In genomic region chr17:49204521-49204920, GRCh38 we compare ENCODE assay signal across 24 cellular contexts. TPM values are rescaled to one million over a fixed set of nuclear protein-coding genes. Genes with fewer than 3 reads are reported as not detected.
"Had no signal": no experiment of that assay in that cellular context is flagged by ENCODE, and none has a peak within 500 bp of the region (broad histone marks: within the 10 kb centered on the region; RNA-seq: fewer than 3 reads in every experiment).

No MANE protein-coding gene starts in this region.

- H3K9me3 Mint-ChIP-seq: activated CD4-positive, alpha-beta memory T cell treated with anti-CD3 and anti-CD28 coated beads, Interleukin-2, amount 10 ng/mL, durations not matched to agents 7 days and 5 days; activated naive CD8-positive, alpha-beta T cell treated with anti-CD3 and anti-CD28 coated beads, Interleukin-2, amount 10 ng/mL, durations not matched to agents 7 days and 5 days; immature natural killer cell; memory B cell; naive thymus-derived CD4-positive, alpha-beta T cell had no signal

- FAIRE-seq: frontal cortex had no signal

- DNase-seq: activated CD4-positive, alpha-beta memory T cell treated with anti-CD3 and anti-CD28 coated beads, Interleukin-2, amount 10 ng/mL, durations not matched to agents 7 days and 5 days; activated CD4-positive, alpha-beta T cell treated with anti-CD3 and anti-CD28 coated beads for 48 hours; activated CD4-positive, CD25-positive, alpha-beta regulatory T cell; activated CD8-positive, alpha-beta memory T cell treated with anti-CD3 and anti-CD28 coated beads, Interleukin-2, amount 10 ng/mL, durations not matched to agents 7 days and 5 days; activated naive CD4-positive, alpha-beta T cell; activated naive CD8-positive, alpha-beta T cell treated with anti-CD3 and anti-CD28 coated beads, Interleukin-2, amount 10 ng/mL, durations not matched to agents 7 days and 5 days; amygdala; dermis blood vessel endothelial cell; effector memory CD4-positive, alpha-beta T cell; heart left ventricle; immature natural killer cell; naive thymus-derived CD4-positive, alpha-beta T cell; ovary; stimulated activated naive CD4-positive, alpha-beta T cell; T1000; upper lobe of right lung had no signal

- H3K27me3 ChIP-seq: ovary had no signal

- H3K36me3 ChIP-seq: cardiac muscle cell, heart left ventricle, ovary, upper lobe of right lung had no signal

- H3K27ac ChIP-seq: cardiac muscle cell, epithelial cell of prostate, heart left ventricle, ovary, upper lobe of right lung had no signal

- H3K4me3 Mint-ChIP-seq: activated CD4-positive, alpha-beta memory T cell treated with anti-CD3 and anti-CD28 coated beads, Interleukin-2, amount 10 ng/mL, durations not matched to agents 7 days and 5 days; activated CD8-positive, alpha-beta memory T cell treated with anti-CD3 and anti-CD28 coated beads, Interleukin-2, amount 10 ng/mL, durations not matched to agents 7 days and 5 days; activated naive CD8-positive, alpha-beta T cell treated with anti-CD3 and anti-CD28 coated beads, Interleukin-2, amount 10 ng/mL, durations not matched to agents 7 days and 5 days; immature natural killer cell; memory B cell; naive thymus-derived CD4-positive, alpha-beta T cell had no signal

- H3K9me3 ChIP-seq: heart left ventricle, ovary, upper lobe of right lung had no signal

- H3K27me3 Mint-ChIP-seq: activated CD8-positive, alpha-beta memory T cell treated with anti-CD3 and anti-CD28 coated beads, Interleukin-2, amount 10 ng/mL, durations not matched to agents 7 days and 5 days; activated naive CD8-positive, alpha-beta T cell treated with anti-CD3 and anti-CD28 coated beads, Interleukin-2, amount 10 ng/mL, durations not matched to agents 7 days and 5 days; memory B cell; naive thymus-derived CD4-positive, alpha-beta T cell had no signal

- H3K27ac Mint-ChIP-seq: activated CD4-positive, alpha-beta memory T cell treated with anti-CD3 and anti-CD28 coated beads, Interleukin-2, amount 10 ng/mL, durations not matched to agents 7 days and 5 days; activated CD8-positive, alpha-beta memory T cell treated with anti-CD3 and anti-CD28 coated beads, Interleukin-2, amount 10 ng/mL, durations not matched to agents 7 days and 5 days; activated naive CD8-positive, alpha-beta T cell treated with anti-CD3 and anti-CD28 coated beads, Interleukin-2, amount 10 ng/mL, durations not matched to agents 7 days and 5 days; memory B cell had no signal

- ATAC-seq: activated CD8-positive, alpha-beta memory T cell treated with anti-CD3 and anti-CD28 coated beads, Interleukin-2, amount 10 ng/mL, durations not matched to agents 7 days and 5 days; heart left ventricle; naive thymus-derived CD4-positive, alpha-beta T cell; sciatic nerve; upper lobe of right lung had no signal

- H3K4me3 ChIP-seq: cardiac muscle cell, heart left ventricle, ovary, upper lobe of right lung had no signal

RNA-seq across cellular contexts. Expression of gene GNGT2, which starts 5.9 kb away (rescaled TPM):
- total RNA-seq: cardiac muscle cell, chondrocyte, fibroblast of lung, frontal cortex had no signal
- polyA plus RNA-seq: cardiac muscle cell had no signal

RNA-seq across cellular contexts. Expression of gene ABI3, which starts 6.0 kb away (rescaled TPM):
- total RNA-seq: chondrocyte, fibroblast of lung had no signal
- polyA plus RNA-seq: cardiac muscle cell had no signal

RNA-seq across cellular contexts. Expression of gene PHOSPHO1, which starts 26.1 kb away (rescaled TPM):
- total RNA-seq: activated CD4-positive, alpha-beta memory T cell treated with anti-CD3 and anti-CD28 coated beads, Interleukin-2, amount 10 ng/mL, durations not matched to agents 7 days and 5 days; activated CD8-positive, alpha-beta memory T cell treated with anti-CD3 and anti-CD28 coated beads, Interleukin-2, amount 10 ng/mL, durations not matched to agents 7 days and 5 days; activated naive CD8-positive, alpha-beta T cell treated with anti-CD3 and anti-CD28 coated beads, Interleukin-2, amount 10 ng/mL, durations not matched to agents 7 days and 5 days; cardiac muscle cell; chondrocyte; dermis blood vessel endothelial cell; T-helper 1 cell treated with Interleukin-12 subunit alpha and Interleukin-12 subunit beta and Interleukin-4 antibody, amounts not matched to agents 30 ng/mL and 1 ng/mL, for 36 hours had no signal
- polyA plus RNA-seq: cardiac muscle cell had no signal
